ENCODE assay signal across 8 cellular contexts in genomic region chr11:68461284-68461861, GRCh38.
A peak's percentile ranks its signal among the peaks of the same experiment; 100 is the strongest.
DNase-seq lines count a peak whose midpoint lies in the region; ATAC-seq lines count a peak whose summit lies in the region.

No MANE protein-coding gene starts in this region.

- H3K27ac Mint-ChIP-seq in activated naive CD8-positive, alpha-beta T cell = peak overlapping the region; percentile 86
- H3K27ac Mint-ChIP-seq in stimulated activated naive B cell treated with anti-CD40 and anti-IgM and Interleukin-4, amounts not matched to agents 10 μg/mL and 1 μg/mL and 100 μg/mL, for 72 hours = peak overlapping the region; percentile 90

- H3K27me3 Mint-ChIP-seq in activated naive CD8-positive, alpha-beta T cell = no peaks in the 10 kb centered on the region
- no peaks in the 10 kb centered on the region for H3K27me3 Mint-ChIP-seq in stimulated activated naive B cell treated with anti-CD40 and anti-IgM and Interleukin-4, amounts not matched to agents 10 μg/mL and 1 μg/mL and 100 μg/mL, for 72 hours

- in situ Hi-C loops in KBM-7 (cut with MboI; ENCODE audit: low pct_unique_long_range_greater_than_20kb, low sequenced_read_pairs) = no loop called here

- H3K36me3 Mint-ChIP-seq in activated naive CD8-positive, alpha-beta T cell = peaks cover 3% of the 10 kb centered on the region
- peaks cover 11 to 18% of the 10 kb centered on the region in 2 donors for H3K36me3 Mint-ChIP-seq in stimulated activated naive B cell treated with anti-CD40 and anti-IgM and Interleukin-4, amounts not matched to agents 10 μg/mL and 1 μg/mL and 100 μg/mL, for 72 hours

- peaks cover 48% of the 10 kb centered on the region for H3K4me1 Mint-ChIP-seq in activated naive CD8-positive, alpha-beta T cell (ENCODE audit: low read depth)
- peaks cover 26 to 47% of the 10 kb centered on the region in 2 donors for H3K4me1 Mint-ChIP-seq in stimulated activated naive B cell treated with anti-CD40 and anti-IgM and Interleukin-4, amounts not matched to agents 10 μg/mL and 1 μg/mL and 100 μg/mL, for 72 hours

- DNase-seq in EH (ENCODE audit: low read depth) (peak; percentile 47), KBM-7 (peak; percentile 40), iPS-NIHi11 (ENCODE audit: low spot score) (peak; percentile 62), DMS153 treated with DMSO at 0.1 percent for 48 hours (lab: John Stamatoyannopoulos, UW; ENCODE audit: unreplicated experiment) (no peak)
- no peak for DNase-seq in stimulated activated naive B cell treated with anti-CD40 and anti-IgM and Interleukin-4, amounts not matched to agents 10 μg/mL and 1 μg/mL and 100 μg/mL, for 72 hours
- no peak for DNase-seq in activated CD4-positive, CD25-positive, alpha-beta regulatory T cell treated with anti-CD3 and anti-CD28 coated beads, Interleukin-2, amount 50 U/mL, for 72 hours

- H3K4me3 Mint-ChIP-seq in activated naive CD8-positive, alpha-beta T cell = peak overlapping the region; percentile 89
- H3K4me3 Mint-ChIP-seq in stimulated activated naive B cell treated with anti-CD40 and anti-IgM and Interleukin-4, amounts not matched to agents 10 μg/mL and 1 μg/mL and 100 μg/mL, for 72 hours = peak overlapping the region; percentile 91 to 94

- ATAC-seq in stimulated activated naive B cell treated with anti-CD40 and anti-IgM and Interleukin-4, amounts not matched to agents 10 μg/mL and 1 μg/mL and 100 μg/mL, for 72 hours (replicated peaks) = no peak
- no peak for ATAC-seq in HG03460 (IDR thresholded peaks at IDR 0.05; ENCODE audit: unreplicated experiment)

- H3K9me3 Mint-ChIP-seq in activated naive CD8-positive, alpha-beta T cell (ENCODE audit: low read depth) = no peaks in the 10 kb centered on the region
- no peaks in the 10 kb centered on the region for H3K9me3 Mint-ChIP-seq in stimulated activated naive B cell treated with anti-CD40 and anti-IgM and Interleukin-4, amounts not matched to agents 10 μg/mL and 1 μg/mL and 100 μg/mL, for 72 hours

Comparison
In these comparisons a context has a peak if more than half of its experiments do, and no peak if none do; other contexts are left out.
1. DNase-seq: peak in EH (single experiment), KBM-7 (single experiment) and iPS-NIHi11 (single experiment); none in stimulated activated naive B cell treated with anti-CD40 and anti-IgM and Interleukin-4, amounts not matched to agents 10 μg/mL and 1 μg/mL and 100 μg/mL, for 72 hours (single experiment), DMS153 treated with DMSO at 0.1 percent for 48 hours (single experiment) and activated CD4-positive, CD25-positive, alpha-beta regulatory T cell treated with anti-CD3 and anti-CD28 coated beads, Interleukin-2, amount 50 U/mL, for 72 hours (single experiment).